25 cellular contexts compared by ENCODE assay signal in the genomic region with DNA sequence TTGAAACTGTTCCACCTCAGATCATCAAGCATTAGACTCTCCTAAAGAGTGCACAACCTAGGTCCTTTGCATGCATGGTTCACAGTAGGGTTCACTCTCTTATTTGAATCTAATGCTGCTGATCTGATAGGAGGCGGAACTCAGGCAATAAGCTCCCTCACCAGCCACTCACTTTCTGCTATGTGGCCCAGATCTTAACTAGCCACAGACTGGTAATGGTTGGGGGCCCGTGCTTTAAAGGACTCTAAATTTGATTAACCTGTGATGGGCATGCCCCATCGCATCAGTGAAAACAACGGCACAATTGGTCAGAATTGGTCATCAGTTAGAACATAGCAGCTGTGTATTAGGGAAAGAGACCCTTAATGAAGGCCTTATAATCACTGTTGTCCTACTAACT.
"Had no signal": no experiment of that assay in that cellular context is flagged by ENCODE, and none has a peak within 500 bp of the region (broad histone marks: within the 10 kb centered on the region; RNA-seq: fewer than 3 reads in every experiment).

No MANE protein-coding gene starts in this region.

- H3K36me3 ChIP-seq: neural progenitor cell, ovary, spleen, stomach, tibial artery, transverse colon, upper lobe of left lung, vagina had no signal

- H3K27ac ChIP-seq: neural progenitor cell, ovary, parathyroid adenoma, psoas muscle, skin epidermis, spleen, stomach, testis, tibial artery, transverse colon, upper lobe of left lung, vagina had no signal

- DNase-seq: naive thymus-derived CD4-positive, alpha-beta T cell; natural killer cell; occipital lobe; ovary; posterior cingulate gyrus; psoas muscle; right cardiac atrium; spleen; stimulated activated CD4-positive, alpha-beta T cell treated with anti-CD3 and anti-CD28 coated beads, Interleukin-12 subunit alpha, Interleukin-12 subunit beta, amount 100 ng/mL, for 4 hours; stimulated activated CD4-positive, alpha-beta T cell treated with anti-CD3 and anti-CD28 coated beads, Interleukin-1b, Interleukin-23, amount 100 ng/mL, for 48 hours; stimulated activated CD4-positive, alpha-beta T cell treated with anti-CD3 and anti-CD28 coated beads, Interleukin-4, amount 100 ng/mL, for 1 hour; stimulated activated naive B cell treated with anti-CD40 and anti-IgM and Interleukin-4, amounts not matched to agents 10 μg/mL and 1 μg/mL and 100 μg/mL, for 72 hours; stimulated activated naive CD4-positive, alpha-beta T cell treated with Interleukin-2 at 50 U/mL for 16 hours; stomach; testis; tibial artery; transverse colon; upper lobe of left lung had no signal

- H3K4me1 ChIP-seq: parathyroid adenoma, psoas muscle, vagina had no signal

- H3K9me3 ChIP-seq: ovary, psoas muscle, testis, tibial artery, transverse colon, vagina had no signal

- ATAC-seq: naive thymus-derived CD4-positive, alpha-beta T cell; natural killer cell; psoas muscle; right cardiac atrium; sciatic nerve; stimulated activated effector memory CD8-positive, alpha-beta T cell treated with anti-CD3 and anti-CD28 coated beads, Interleukin-12 subunit alpha, Interleukin-12 subunit beta, amount 100 ng/mL, for 72 hours; stimulated activated naive B cell treated with anti-CD40 and anti-IgM and Interleukin-4, amounts not matched to agents 10 μg/mL and 1 μg/mL and 100 μg/mL, for 72 hours had no signal

- H3K9ac ChIP-seq: neural progenitor cell, parathyroid adenoma had no signal

- H3K4me3 ChIP-seq: neural progenitor cell, ovary, psoas muscle, skin epidermis, smooth muscle cell, spleen, stomach, testis, tibial artery, transverse colon, upper lobe of left lung, vagina had no signal

- H3K27me3 ChIP-seq: neural progenitor cell, ovary, testis, vagina had no signal
